ENCODE assay signal across 8 cellular contexts in the genomic region with DNA sequence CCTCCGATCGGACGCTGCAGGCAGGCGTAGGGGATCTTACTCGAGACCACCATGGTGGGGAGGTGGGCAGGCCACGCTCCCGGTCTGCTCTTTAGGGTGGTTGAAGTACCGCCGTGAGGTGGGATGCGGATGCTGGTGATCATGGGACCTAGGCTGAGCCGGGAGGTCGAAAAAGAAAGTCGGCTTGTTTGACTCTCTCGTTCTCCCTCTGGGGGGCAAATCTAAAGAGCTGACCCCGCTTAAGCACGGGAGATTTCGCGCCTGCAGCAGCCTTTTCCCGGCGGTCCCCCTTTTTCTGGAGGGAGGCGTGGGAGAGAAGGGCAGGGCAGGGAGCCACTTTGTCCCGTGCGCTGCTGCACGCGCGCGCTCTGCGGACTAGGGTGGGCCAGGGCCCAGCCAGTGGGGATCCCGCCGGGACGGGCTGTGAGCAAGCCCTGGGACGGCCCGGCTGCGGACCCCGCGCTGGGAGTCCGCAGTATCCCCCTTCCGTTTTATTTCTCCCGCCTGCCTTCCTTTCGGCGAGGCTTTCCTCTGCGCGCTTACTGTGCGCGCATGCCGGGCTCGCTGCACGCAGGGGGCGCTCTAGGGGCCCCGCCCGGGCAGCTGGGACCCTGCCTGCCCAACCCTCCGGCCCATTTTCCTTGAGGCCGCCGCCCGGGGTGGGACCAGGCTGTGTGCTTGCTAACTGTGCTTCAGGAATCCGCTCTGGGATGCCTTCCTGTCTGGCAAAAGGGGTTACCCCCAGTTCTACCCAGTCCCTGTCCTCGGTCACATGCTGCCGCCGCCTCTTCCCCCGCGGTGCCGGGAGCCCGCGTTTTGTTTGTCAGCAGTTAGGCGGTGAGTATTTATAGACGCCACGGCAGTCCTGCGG.
DNase-seq lines count a peak whose midpoint lies in the region; ATAC-seq and TF ChIP-seq lines count a peak whose summit lies in the region.

No MANE protein-coding gene starts in this region.

- peaks cover 14% of the 10 kb centered on the region for H3K27me3 ChIP-seq in HAP-1 (ENCODE audit: low read depth)

- intact Hi-C loops in left ventricle myocardium superior (cut with micrococcal nuclease) = no loop called here

- in situ Hi-C loops in HAP-1 (cut with MboI; ENCODE audit: low sequenced_read_pairs) = no loop called here

- H3K36me3 ChIP-seq in HAP-1 (replicated peaks) = peaks cover 5% of the 10 kb centered on the region; the same call in 1 of the 2 replicates

- H3K36me3 Mint-ChIP-seq in activated naive CD8-positive, alpha-beta T cell treated with anti-CD3 and anti-CD28 coated beads, Interleukin-2, amount 10 ng/mL, durations not matched to agents 7 days and 5 days = peaks cover 4% of the 10 kb centered on the region
- no peaks in the 10 kb centered on the region for H3K36me3 Mint-ChIP-seq in progenitor cell of endocrine pancreas (ENCODE audit: insufficient read depth)

- H3K4me1 Mint-ChIP-seq in activated naive CD8-positive, alpha-beta T cell treated with anti-CD3 and anti-CD28 coated beads, Interleukin-2, amount 10 ng/mL, durations not matched to agents 7 days and 5 days = peaks cover 25% of the 10 kb centered on the region
- peaks cover 4% of the 10 kb centered on the region for H3K4me1 Mint-ChIP-seq in progenitor cell of endocrine pancreas (ENCODE audit: low read depth)

- peaks cover 13% of the 10 kb centered on the region for H3K4me1 ChIP-seq in HAP-1

- peaks cover 10% of the 10 kb centered on the region for H3K9me3 ChIP-seq in HAP-1

- peaks cover 82% of the 10 kb centered on the region for H3K27me3 Mint-ChIP-seq in activated naive CD8-positive, alpha-beta T cell treated with anti-CD3 and anti-CD28 coated beads, Interleukin-2, amount 10 ng/mL, durations not matched to agents 7 days and 5 days
- peaks cover 85% of the 10 kb centered on the region for H3K27me3 Mint-ChIP-seq in progenitor cell of endocrine pancreas

- DNase-seq in D341Med (ENCODE audit: low spot score) = peak; percentile 65
- DNase-seq in HAP-1 (ENCODE audit: low spot score in 2 of 2) = peak; percentile 36 to 71
- DNase-seq in RKO (ENCODE audit: low spot score) = peak; percentile 43
- peak; percentile 71 for DNase-seq in activated naive CD8-positive, alpha-beta T cell treated with anti-CD3 and anti-CD28 coated beads, Interleukin-2, amount 10 ng/mL, durations not matched to agents 7 days and 5 days
- peak; percentile 74 for DNase-seq in left ventricle myocardium superior
- peak; percentile 37 for DNase-seq in progenitor cell of endocrine pancreas (ENCODE audit: low spot score, unreplicated experiment)
- DNase-seq in NAMALWA (ENCODE audit: low spot score) = no peak
- DNase-seq in GF-D8 (lab: John Stamatoyannopoulos, UW) = no peak

- peak overlapping the region; percentile 13 for H3K27ac Mint-ChIP-seq in activated naive CD8-positive, alpha-beta T cell treated with anti-CD3 and anti-CD28 coated beads, Interleukin-2, amount 10 ng/mL, durations not matched to agents 7 days and 5 days
- H3K27ac Mint-ChIP-seq in progenitor cell of endocrine pancreas = no peak overlapping the region

- peak; percentile 59 for ATAC-seq in activated naive CD8-positive, alpha-beta T cell treated with anti-CD3 and anti-CD28 coated beads, Interleukin-2, amount 10 ng/mL, durations not matched to agents 7 days and 5 days (ENCODE audit: low read depth)
- peak; percentile 89 for ATAC-seq in left ventricle myocardium superior

- no peaks in the 10 kb centered on the region for H3K9me3 Mint-ChIP-seq in activated naive CD8-positive, alpha-beta T cell treated with anti-CD3 and anti-CD28 coated beads, Interleukin-2, amount 10 ng/mL, durations not matched to agents 7 days and 5 days
- H3K9me3 Mint-ChIP-seq in progenitor cell of endocrine pancreas (ENCODE audit: low read depth) = no peaks in the 10 kb centered on the region

- H3K4me3 ChIP-seq in HAP-1 = peak overlapping the region; percentile 43

- POLR2A ChIA-PET in activated naive CD8-positive, alpha-beta T cell treated with anti-CD3 and anti-CD28 coated beads, Interleukin-2, amount 10 ng/mL, durations not matched to agents 7 days and 5 days (lab: Charles Lee) = interaction anchor here (1.0 kb wide), 1 partner anchor 47 kb away, joined by 4 read pairs; no protein-coding TSS in a partner anchor

- TF ChIP-seq CTCF in progenitor cell of endocrine pancreas (IDR thresholded peaks at IDR 0.05; ENCODE audit: unreplicated experiment) = peak; percentile 72

- H3K4me3 Mint-ChIP-seq in activated naive CD8-positive, alpha-beta T cell treated with anti-CD3 and anti-CD28 coated beads, Interleukin-2, amount 10 ng/mL, durations not matched to agents 7 days and 5 days = peak overlapping the region; percentile 89
- peak overlapping the region; percentile 76 for H3K4me3 Mint-ChIP-seq in progenitor cell of endocrine pancreas (ENCODE audit: low read depth)

Comparison
In these comparisons a context has a peak if more than half of its experiments do, and no peak if none do; other contexts are left out.
1. DNase-seq: peak in D341Med (single experiment), HAP-1 (2 of 2), RKO (single experiment), activated naive CD8-positive, alpha-beta T cell treated with anti-CD3 and anti-CD28 coated beads, Interleukin-2, amount 10 ng/mL, durations not matched to agents 7 days and 5 days (single experiment), left ventricle myocardium superior (single experiment) and progenitor cell of endocrine pancreas (single experiment); none in NAMALWA (single experiment) and GF-D8 (single experiment).